Comparison of ENCODE assay signal across 3 cellular contexts in genomic region chr3:153144779-153145178, GRCh38.
A peak's percentile ranks its signal among the peaks of the same experiment; 100 is the strongest.
TF ChIP-seq lines count a peak whose summit lies in the region.

No MANE protein-coding gene starts in this region.

TF ChIP-seq in A549, 52 proteins besides CTCF, POLR2A, EP300 and RAD21:
- TF ChIP-seq CHD2 (IDR thresholded peaks at IDR 0.05; ENCODE audit: low read length, partially characterized antibody) (no peak), MAFK (IDR thresholded peaks at IDR 0.05; ENCODE audit: partially characterized antibody) (peak; percentile 92), MAZ (IDR thresholded peaks at IDR 0.05; ENCODE audit: borderline replicate concordance, low read depth, low read length) (no peak), FOSL2 (IDR thresholded peaks at IDR 0.05) (no peak), FOSL2 (CRISPR knock-in tag; IDR thresholded peaks at IDR 0.05) (0 out of 2 replicates have a peak, but pooled peaks have one; percentile 25)

TF ChIP-seq in IMR-90, 13 proteins besides CTCF, POLR2A, EP300 and RAD21:
- TF ChIP-seq MAFK (IDR thresholded peaks at IDR 0.05; ENCODE audit: low read depth, low read length), result peak; percentile 95
- no peak for TF ChIP-seq MXI1 (IDR thresholded peaks at IDR 0.05; ENCODE audit: borderline replicate concordance, low read depth, low read length)
- TF ChIP-seq RFX5 (IDR thresholded peaks at IDR 0.05; ENCODE audit: low read depth, low read length), result no peak

TF ChIP-seq in K562, 482 proteins besides CTCF, POLR2A, EP300 and RAD21:
- TF ChIP-seq ZNF263 (CRISPR knock-in tag; IDR thresholded peaks at IDR 0.05; ENCODE audit: borderline replicate concordance), result no peak
- TF ChIP-seq MAFK (IDR thresholded peaks at IDR 0.05; ENCODE audit: low read length), result peak; percentile 17; the same call in 1 of the 2 replicates
- TF ChIP-seq ZNF316 (IDR thresholded peaks at IDR 0.05), result peak; percentile 28; the same call in 1 of the 2 replicates
- no peak for TF ChIP-seq BRD4 (IDR thresholded peaks at IDR 0.05)
